Comparison of ENCODE assay signal across 8 cellular contexts in the genomic region with DNA sequence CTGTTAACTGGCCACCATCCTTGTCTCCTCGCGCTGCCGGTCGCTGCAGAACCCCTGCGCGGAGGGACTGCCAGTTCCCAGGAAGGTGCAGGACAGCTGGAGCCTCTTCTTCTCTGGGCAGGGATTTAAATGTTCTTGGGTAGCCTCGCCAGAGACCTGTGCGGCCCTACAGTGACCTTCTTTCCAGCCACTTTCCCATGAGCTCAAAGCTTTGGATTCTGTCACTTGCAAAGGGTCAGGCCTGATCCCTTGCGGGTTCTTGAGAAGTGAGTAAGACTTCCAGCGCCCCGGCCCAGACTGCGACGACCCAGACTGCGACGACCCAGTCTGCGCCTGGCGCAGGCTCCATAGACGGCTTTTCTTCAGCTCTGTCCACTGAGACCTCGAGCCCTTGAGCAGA. TPM values are rescaled to one million over a fixed set of nuclear protein-coding genes. Genes with fewer than 3 reads are reported as not detected.
DNase-seq lines count a peak whose midpoint lies in the region; ATAC-seq, FAIRE-seq and TF ChIP-seq lines count a peak whose summit lies in the region.

No MANE protein-coding gene starts in this region.

- H3K4me1 Mint-ChIP-seq in WTC11: peaks cover 20% of the 10 kb centered on the region

- peak overlapping the region; percentile 76 for H3K27ac ChIP-seq in C4-2B
- H3K27ac ChIP-seq in pancreas: peak overlapping the region; percentile 81 to 96 (median 84)

- no peaks in the 10 kb centered on the region for H3K36me3 ChIP-seq in pancreas

- no peaks in the 10 kb centered on the region for H3K36me3 Mint-ChIP-seq in WTC11

- WGBS in pancreas, 2 donors: 87 to 88% methylated on average over 19 of the region's 19 CpGs

- peak overlapping the region; percentile 56 to 71 (median 66) for H3K4me3 ChIP-seq in pancreas

- CTCF ChIA-PET in WTC11 (lab: Charles Lee): interaction anchor here (0.7 to 0.8 kb wide), 2 partner anchors 19 to 298 kb away, joined by 3 read pairs; no protein-coding TSS in a partner anchor

- peaks cover 0 to 16% (median 0%) of the 10 kb centered on the region in 3 donors for H3K4me1 ChIP-seq in pancreas

- TF ChIP-seq CTCF in C4-2B (conservative IDR thresholded peaks at IDR 0.05) (no peak), WTC11 (IDR thresholded peaks at IDR 0.05) (no peak), pancreas (IDR thresholded peaks at IDR 0.05) (no peak)

- no peaks in the 10 kb centered on the region for H3K9me3 Mint-ChIP-seq in WTC11

- H3K9me3 ChIP-seq in pancreas: no peaks in the 10 kb centered on the region

- POLR2A ChIA-PET in WTC11 (lab: Charles Lee): no interaction called here

- no peak for FAIRE-seq in pancreas (lab: Jason Lieb, UNC)

- peak overlapping the region; percentile 43 for H3K27ac Mint-ChIP-seq in WTC11

- H3K4me3 Mint-ChIP-seq in WTC11: peak overlapping the region; percentile 89

- H3K27me3 Mint-ChIP-seq in WTC11 (ENCODE audit: low read depth): peaks cover 16% of the 10 kb centered on the region

- no peak for ATAC-seq in WTC11
- no peak for ATAC-seq in pancreas
- ATAC-seq in HG02973 (IDR thresholded peaks at IDR 0.05; ENCODE audit: unreplicated experiment): no peak

- no peaks in the 10 kb centered on the region for H3K27me3 ChIP-seq in pancreas

- DNase-seq in WTC11 (ENCODE audit: low spot score) (no peak), pancreas (peak in 4 of 6 donors; percentile 18 to 59 (median 34)), NCI-H1417 treated with DMSO at 0.1 percent for 48 hours (lab: John Stamatoyannopoulos, UW) (no peak), middle frontal gyrus (ENCODE audit: extremely low spot score, low spot score) (no peak), cortex of kidney (lab: John Stamatoyannopoulos, UW) (no peak)
- peak; percentile 41 for DNase-seq in effector CD4-positive, alpha-beta T cell

- intact Hi-C loops in pancreas (cut with DNase I): no loop called here

TF ChIP-seq in WTC11, 78 proteins besides CTCF, POLR2A, EP300 and RAD21:
- TF ChIP-seq TEAD1 (CRISPR knock-in tag; IDR thresholded peaks at IDR 0.05) (no peak), NR2C2 (CRISPR knock-in tag; IDR thresholded peaks at IDR 0.05) (no peak), SMAD3 (CRISPR knock-in tag; IDR thresholded peaks at IDR 0.05; ENCODE audit: borderline replicate concordance) (no peak), ZNF416 (CRISPR knock-in tag; IDR thresholded peaks at IDR 0.05) (no peak), ZNF671 (CRISPR knock-in tag; IDR thresholded peaks at IDR 0.05) (no peak), ZNF423 (CRISPR knock-in tag; IDR thresholded peaks at IDR 0.05) (no peak), TP53 (CRISPR knock-in tag; IDR thresholded peaks at IDR 0.05) (no peak), NFYB (CRISPR knock-in tag; conservative IDR thresholded peaks at IDR 0.05; ENCODE audit: low read depth) (no peak), SOX15 (CRISPR knock-in tag; IDR thresholded peaks at IDR 0.05) (no peak), NR1H2 (CRISPR knock-in tag; IDR thresholded peaks at IDR 0.05) (no peak), CREB1 (CRISPR knock-in tag; IDR thresholded peaks at IDR 0.05) (no peak), GRHL2 (CRISPR knock-in tag; IDR thresholded peaks at IDR 0.05; ENCODE audit: insufficient replicate concordance, severe bottlenecking) (no peak), KAT7 (CRISPR knock-in tag; IDR thresholded peaks at IDR 0.05; ENCODE audit: borderline replicate concordance) (no peak), MYBL2 (CRISPR knock-in tag; IDR thresholded peaks at IDR 0.05) (no peak), JUN (CRISPR knock-in tag; IDR thresholded peaks at IDR 0.05) (no peak)
- TF ChIP-seq, protein P1, sequence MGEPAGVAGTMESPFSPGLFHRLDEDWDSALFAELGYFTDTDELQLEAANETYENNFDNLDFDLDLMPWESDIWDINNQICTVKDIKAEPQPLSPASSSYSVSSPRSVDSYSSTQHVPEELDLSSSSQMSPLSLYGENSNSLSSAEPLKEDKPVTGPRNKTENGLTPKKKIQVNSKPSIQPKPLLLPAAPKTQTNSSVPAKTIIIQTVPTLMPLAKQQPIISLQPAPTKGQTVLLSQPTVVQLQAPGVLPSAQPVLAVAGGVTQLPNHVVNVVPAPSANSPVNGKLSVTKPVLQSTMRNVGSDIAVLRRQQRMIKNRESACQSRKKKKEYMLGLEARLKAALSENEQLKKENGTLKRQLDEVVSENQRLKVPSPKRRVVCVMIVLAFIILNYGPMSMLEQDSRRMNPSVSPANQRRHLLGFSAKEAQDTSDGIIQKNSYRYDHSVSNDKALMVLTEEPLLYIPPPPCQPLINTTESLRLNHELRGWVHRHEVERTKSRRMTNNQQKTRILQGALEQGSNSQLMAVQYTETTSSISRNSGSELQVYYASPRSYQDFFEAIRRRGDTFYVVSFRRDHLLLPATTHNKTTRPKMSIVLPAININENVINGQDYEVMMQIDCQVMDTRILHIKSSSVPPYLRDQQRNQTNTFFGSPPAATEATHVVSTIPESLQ (CRISPR knock-in tag; IDR thresholded peaks at IDR 0.05): no peak
- TF ChIP-seq, protein P2, sequence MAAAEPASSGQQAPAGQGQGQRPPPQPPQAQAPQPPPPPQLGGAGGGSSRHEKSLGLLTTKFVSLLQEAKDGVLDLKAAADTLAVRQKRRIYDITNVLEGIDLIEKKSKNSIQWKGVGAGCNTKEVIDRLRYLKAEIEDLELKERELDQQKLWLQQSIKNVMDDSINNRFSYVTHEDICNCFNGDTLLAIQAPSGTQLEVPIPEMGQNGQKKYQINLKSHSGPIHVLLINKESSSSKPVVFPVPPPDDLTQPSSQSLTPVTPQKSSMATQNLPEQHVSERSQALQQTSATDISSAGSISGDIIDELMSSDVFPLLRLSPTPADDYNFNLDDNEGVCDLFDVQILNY (CRISPR knock-in tag; IDR thresholded peaks at IDR 0.05): no peak
- TF ChIP-seq, protein P3, sequence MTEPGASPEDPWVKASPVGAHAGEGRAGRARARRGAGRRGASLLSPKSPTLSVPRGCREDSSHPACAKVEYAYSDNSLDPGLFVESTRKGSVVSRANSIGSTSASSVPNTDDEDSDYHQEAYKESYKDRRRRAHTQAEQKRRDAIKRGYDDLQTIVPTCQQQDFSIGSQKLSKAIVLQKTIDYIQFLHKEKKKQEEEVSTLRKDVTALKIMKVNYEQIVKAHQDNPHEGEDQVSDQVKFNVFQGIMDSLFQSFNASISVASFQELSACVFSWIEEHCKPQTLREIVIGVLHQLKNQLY (CRISPR knock-in tag; IDR thresholded peaks at IDR 0.05): no peak
- TF ChIP-seq, protein P4, sequence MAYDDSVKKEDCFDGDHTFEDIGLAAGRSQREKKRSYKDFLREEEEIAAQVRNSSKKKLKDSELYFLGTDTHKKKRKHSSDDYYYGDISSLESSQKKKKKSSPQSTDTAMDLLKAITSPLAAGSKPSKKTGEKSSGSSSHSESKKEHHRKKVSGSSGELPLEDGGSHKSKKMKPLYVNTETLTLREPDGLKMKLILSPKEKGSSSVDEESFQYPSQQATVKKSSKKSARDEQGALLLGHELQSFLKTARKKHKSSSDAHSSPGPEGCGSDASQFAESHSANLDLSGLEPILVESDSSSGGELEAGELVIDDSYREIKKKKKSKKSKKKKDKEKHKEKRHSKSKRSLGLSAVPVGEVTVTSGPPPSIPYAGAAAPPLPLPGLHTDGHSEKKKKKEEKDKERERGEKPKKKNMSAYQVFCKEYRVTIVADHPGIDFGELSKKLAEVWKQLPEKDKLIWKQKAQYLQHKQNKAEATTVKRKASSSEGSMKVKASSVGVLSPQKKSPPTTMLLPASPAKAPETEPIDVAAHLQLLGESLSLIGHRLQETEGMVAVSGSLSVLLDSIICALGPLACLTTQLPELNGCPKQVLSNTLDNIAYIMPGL (CRISPR knock-in tag; IDR thresholded peaks at IDR 0.05): no peak
- TF ChIP-seq, protein P5, sequence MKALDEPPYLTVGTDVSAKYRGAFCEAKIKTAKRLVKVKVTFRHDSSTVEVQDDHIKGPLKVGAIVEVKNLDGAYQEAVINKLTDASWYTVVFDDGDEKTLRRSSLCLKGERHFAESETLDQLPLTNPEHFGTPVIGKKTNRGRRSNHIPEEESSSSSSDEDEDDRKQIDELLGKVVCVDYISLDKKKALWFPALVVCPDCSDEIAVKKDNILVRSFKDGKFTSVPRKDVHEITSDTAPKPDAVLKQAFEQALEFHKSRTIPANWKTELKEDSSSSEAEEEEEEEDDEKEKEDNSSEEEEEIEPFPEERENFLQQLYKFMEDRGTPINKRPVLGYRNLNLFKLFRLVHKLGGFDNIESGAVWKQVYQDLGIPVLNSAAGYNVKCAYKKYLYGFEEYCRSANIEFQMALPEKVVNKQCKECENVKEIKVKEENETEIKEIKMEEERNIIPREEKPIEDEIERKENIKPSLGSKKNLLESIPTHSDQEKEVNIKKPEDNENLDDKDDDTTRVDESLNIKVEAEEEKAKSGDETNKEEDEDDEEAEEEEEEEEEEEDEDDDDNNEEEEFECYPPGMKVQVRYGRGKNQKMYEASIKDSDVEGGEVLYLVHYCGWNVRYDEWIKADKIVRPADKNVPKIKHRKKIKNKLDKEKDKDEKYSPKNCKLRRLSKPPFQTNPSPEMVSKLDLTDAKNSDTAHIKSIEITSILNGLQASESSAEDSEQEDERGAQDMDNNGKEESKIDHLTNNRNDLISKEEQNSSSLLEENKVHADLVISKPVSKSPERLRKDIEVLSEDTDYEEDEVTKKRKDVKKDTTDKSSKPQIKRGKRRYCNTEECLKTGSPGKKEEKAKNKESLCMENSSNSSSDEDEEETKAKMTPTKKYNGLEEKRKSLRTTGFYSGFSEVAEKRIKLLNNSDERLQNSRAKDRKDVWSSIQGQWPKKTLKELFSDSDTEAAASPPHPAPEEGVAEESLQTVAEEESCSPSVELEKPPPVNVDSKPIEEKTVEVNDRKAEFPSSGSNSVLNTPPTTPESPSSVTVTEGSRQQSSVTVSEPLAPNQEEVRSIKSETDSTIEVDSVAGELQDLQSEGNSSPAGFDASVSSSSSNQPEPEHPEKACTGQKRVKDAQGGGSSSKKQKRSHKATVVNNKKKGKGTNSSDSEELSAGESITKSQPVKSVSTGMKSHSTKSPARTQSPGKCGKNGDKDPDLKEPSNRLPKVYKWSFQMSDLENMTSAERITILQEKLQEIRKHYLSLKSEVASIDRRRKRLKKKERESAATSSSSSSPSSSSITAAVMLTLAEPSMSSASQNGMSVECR (CRISPR knock-in tag; IDR thresholded peaks at IDR 0.05; ENCODE audit: borderline replicate concordance): no peak

RNA-seq across cellular contexts. Expression of a gene that starts 1.4 kb away (rescaled TPM):
- total RNA-seq in WTC11 (2021) (4.8 to 7.6 TPM (median 6.0 TPM) in 3 replicates), pancreas (10 to 100 TPM in 2 of 6 donors, 1 to 10 TPM in 4; 5.7 to 18.8 (median 7.1) TPM)
- polyA plus RNA-seq in pancreas: 1 to 10 TPM; 1.9 to 2.0 TPM

RNA-seq across cellular contexts. Expression of a gene that starts 47.3 kb away (rescaled TPM):
- total RNA-seq in WTC11 (2021) (not detected in 3 replicates), pancreas (not detected)
- polyA plus RNA-seq in pancreas: not detected

Comparison
In these comparisons a context has a peak if more than half of its experiments do, and no peak if none do; other contexts are left out.
1. DNase-seq: peak in effector CD4-positive, alpha-beta T cell (single experiment) and pancreas (4 of 6); none in WTC11 (single experiment), NCI-H1417 treated with DMSO at 0.1 percent for 48 hours (single experiment), middle frontal gyrus (single experiment) and cortex of kidney (single experiment).